Comparison of ENCODE assay signal across 8 cellular contexts in the genomic region with DNA sequence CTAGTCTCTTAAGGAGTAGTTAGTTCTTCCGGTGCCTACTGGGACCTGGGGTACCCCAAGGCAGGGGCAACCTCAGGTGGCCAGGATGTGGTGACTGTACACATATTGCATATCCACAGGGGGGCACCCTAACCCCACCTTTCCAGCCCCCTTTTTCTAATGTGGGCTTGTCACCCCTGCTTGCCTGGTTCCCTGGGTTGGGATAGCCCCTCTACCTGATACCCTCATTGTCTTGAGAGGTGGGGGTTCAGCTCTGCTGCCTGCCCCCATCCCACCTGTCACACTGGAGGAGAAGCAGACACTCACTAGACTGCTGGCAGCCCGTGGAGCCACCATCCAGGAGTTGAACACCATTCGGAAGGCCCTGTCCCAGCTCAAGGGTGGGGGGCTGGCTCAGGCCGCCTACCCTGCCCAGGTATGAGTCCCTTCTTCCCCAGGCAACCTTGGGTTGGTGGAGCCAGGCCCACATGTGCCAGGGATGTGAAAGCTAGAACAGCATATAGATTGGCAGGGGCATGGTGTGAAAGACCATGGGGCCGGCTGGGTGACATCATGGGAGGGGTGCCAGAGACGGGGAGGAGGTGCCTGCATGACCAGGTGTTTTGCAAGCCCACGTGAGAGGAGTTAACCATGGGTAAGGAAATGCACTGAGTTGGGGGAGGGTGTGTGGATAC. TPM values are rescaled to one million over a fixed set of nuclear protein-coding genes. Genes with fewer than 3 reads are reported as not detected.
A peak's percentile ranks its signal among the peaks of the same experiment; 100 is the strongest.
DNase-seq lines count a peak whose midpoint lies in the region; ATAC-seq and TF ChIP-seq lines count a peak whose summit lies in the region.

No MANE protein-coding gene starts in this region.

- no peak for TF ChIP-seq EP300 in esophagus muscularis mucosa (IDR thresholded peaks at IDR 0.05)

- H3K4me3 ChIP-seq in AG04450 (ENCODE audit: low read depth, low read length) (no peak overlapping the region), esophagus muscularis mucosa (no peak overlapping the region)

- no peak for TF ChIP-seq POLR2A in esophagus muscularis mucosa (IDR thresholded peaks at IDR 0.05; ENCODE audit: low read depth)

- POLR2A ChIA-PET in AG04450 (lab: Yijun Ruan, JAX), result no interaction called here

- WGBS in esophagus muscularis mucosa, result 62% methylated on average over 5 of the region's 7 CpGs

- no peak for ATAC-seq in HG02610 (IDR thresholded peaks at IDR 0.05; ENCODE audit: unreplicated experiment)

- TF ChIP-seq CTCF in AG04450 (IDR thresholded peaks at IDR 0.05; ENCODE audit: low read depth, low read length) (peak; percentile 51), GM13977 (IDR thresholded peaks at IDR 0.05; ENCODE audit: extremely low read depth, insufficient read depth, missing control alignments) (peak; percentile 72), esophagus muscularis mucosa (IDR thresholded peaks at IDR 0.05) (peak; percentile 20 to 29 (median 25))

- H3K27me3 ChIP-seq in AG04450 (ENCODE audit: control insufficient read depth, insufficient read depth, low read length) (no peaks in the 10 kb centered on the region), esophagus muscularis mucosa (no peaks in the 10 kb centered on the region)

- H3K9me3 ChIP-seq in AG04450 (ENCODE audit: control insufficient read depth, insufficient read depth, low read length) (no peaks in the 10 kb centered on the region; the same call in 1 of the 2 replicates), esophagus muscularis mucosa (no peaks in the 10 kb centered on the region)

- in situ Hi-C loops in GM13977 (cut with MboI; ENCODE audit: low pct_unique_long_range_greater_than_20kb, low sequenced_read_pairs, unreplicated experiment), result loop anchor here (5.0 kb wide), 1 partner anchor 51 kb away; no protein-coding TSS in a partner anchor

- peaks cover 8 to 58% (median 36%) of the 10 kb centered on the region in 4 donors for H3K36me3 ChIP-seq in esophagus muscularis mucosa

- DNase-seq in AG04450 (ENCODE audit: low read depth, low spot score), result no peak
- peak; percentile 79 for DNase-seq in GM13977 (ENCODE audit: low spot score)
- peak; percentile 26 for DNase-seq in activated CD4-positive, alpha-beta T cell treated with anti-CD3 and anti-CD28 coated beads for 1 hour
- DNase-seq in esophagus muscularis mucosa (ENCODE audit: extremely low spot score), result no peak
- peak; percentile 13 to 28 for DNase-seq in stimulated activated CD8-positive, alpha-beta memory T cell treated with anti-CD3 and anti-CD28 coated beads, Interleukin-2, amount 100 ng/mL, for 48 hours (ENCODE audit: low read depth in 2 of 2)
- DNase-seq in GOT3 (lab: John Stamatoyannopoulos, UW), result no peak
- no peak for DNase-seq in SKM-1 (lab: John Stamatoyannopoulos, UW; ENCODE audit: unreplicated experiment)

- H3K4me1 ChIP-seq in esophagus muscularis mucosa, result peaks cover 14 to 18% (median 16%) of the 10 kb centered on the region in 4 donors

- H3K27ac ChIP-seq in AG04450 (ENCODE audit: low read depth, low read length) (no peak overlapping the region), esophagus muscularis mucosa (replicated peaks in 1 of 4) (no peak overlapping the region)

- CTCF ChIA-PET in AG04450 (lab: Charles Lee), result interaction anchor here (0.8 to 5.3 kb wide), 5 partner anchors 44 to 154 kb away, joined by 3 to 51 read pairs (median 3); no protein-coding TSS in a partner anchor

- intact Hi-C loops in esophagus muscularis mucosa (cut with DNase I), result loop anchor here (1.0 kb wide), 1 partner anchor 48 kb away; no protein-coding TSS in a partner anchor

RNA-seq across cellular contexts. Expression of a gene that starts 4.0 kb away (rescaled TPM):
- polyA plus RNA-seq in AG04450 (2011; rRNA removed), result 4.0 and 5.5 TPM in 2 replicates
- 6.0 and 6.8 TPM in 2 replicates for polyA minus RNA-seq in AG04450 (2011; rRNA and poly(A)+ RNA removed)
- 1 to 10 TPM; 4.1 to 5.3 (median 4.8) TPM for total RNA-seq in esophagus muscularis mucosa

RNA-seq across cellular contexts. Expression of a gene that starts 13.2 kb away (rescaled TPM):
- polyA plus RNA-seq in AG04450 (2011; rRNA removed), result 69.2 and 77.6 TPM in 2 replicates
- 62.2 and 73.6 TPM in 2 replicates for polyA minus RNA-seq in AG04450 (2011; rRNA and poly(A)+ RNA removed)
- total RNA-seq in esophagus muscularis mucosa, result 100 to 1,000 TPM in 1 of 4 donors, 10 to 100 TPM in 3; 62.6 to 101 (median 80.9) TPM

RNA-seq across cellular contexts. Expression of a gene that starts 24.5 kb away (rescaled TPM):
- 1.4 and 1.9 TPM in 2 replicates for polyA plus RNA-seq in AG04450 (2011; rRNA removed)
- polyA minus RNA-seq in AG04450 (2011; rRNA and poly(A)+ RNA removed), result 5.6 and 7.5 TPM in 2 replicates
- 1 to 10 TPM; 3.4 to 5.4 (median 3.6) TPM for total RNA-seq in esophagus muscularis mucosa

RNA-seq across cellular contexts. Expression of a gene that starts 46.1 kb away (rescaled TPM):
- 29.2 and 34.4 TPM in 2 replicates for polyA plus RNA-seq in AG04450 (2011; rRNA removed)
- 26.5 and 33.5 TPM in 2 replicates for polyA minus RNA-seq in AG04450 (2011; rRNA and poly(A)+ RNA removed)
- 10 to 100 TPM; 24.1 to 35.7 (median 32.4) TPM for total RNA-seq in esophagus muscularis mucosa

RNA-seq across cellular contexts. Expression of a gene that starts 52.7 kb away (rescaled TPM):
- polyA plus RNA-seq in AG04450 (2011; rRNA removed), result 96.6 and 128 TPM in 2 replicates
- polyA minus RNA-seq in AG04450 (2011; rRNA and poly(A)+ RNA removed), result 61.0 and 91.5 TPM in 2 replicates
- total RNA-seq in esophagus muscularis mucosa, result 10 to 100 TPM; 66.4 to 89.5 (median 79.9) TPM

Comparison
In these comparisons a context has a peak if more than half of its experiments do, and no peak if none do; other contexts are left out.
1. DNase-seq: peak in GM13977 (single experiment), activated CD4-positive, alpha-beta T cell treated with anti-CD3 and anti-CD28 coated beads for 1 hour (single experiment) and stimulated activated CD8-positive, alpha-beta memory T cell treated with anti-CD3 and anti-CD28 coated beads, Interleukin-2, amount 100 ng/mL, for 48 hours (2 of 2); none in AG04450 (single experiment), esophagus muscularis mucosa (single experiment), GOT3 (single experiment) and SKM-1 (single experiment).
2. Peak in every context shown above with its lines, with median percentiles within 50 percentile points of each other: CTCF ChIP-seq.